In genomic region chr17:75896360-75897075, GRCh38 we compare ENCODE assay signal across 7 cellular contexts. TPM values are rescaled to one million over a fixed set of nuclear protein-coding genes. Genes with fewer than 3 reads are reported as not detected.
A peak's percentile ranks its signal among the peaks of the same experiment; 100 is the strongest.
DNase-seq lines count a peak whose midpoint lies in the region; ATAC-seq, FAIRE-seq and TF ChIP-seq lines count a peak whose summit lies in the region.

A gene with protein sequence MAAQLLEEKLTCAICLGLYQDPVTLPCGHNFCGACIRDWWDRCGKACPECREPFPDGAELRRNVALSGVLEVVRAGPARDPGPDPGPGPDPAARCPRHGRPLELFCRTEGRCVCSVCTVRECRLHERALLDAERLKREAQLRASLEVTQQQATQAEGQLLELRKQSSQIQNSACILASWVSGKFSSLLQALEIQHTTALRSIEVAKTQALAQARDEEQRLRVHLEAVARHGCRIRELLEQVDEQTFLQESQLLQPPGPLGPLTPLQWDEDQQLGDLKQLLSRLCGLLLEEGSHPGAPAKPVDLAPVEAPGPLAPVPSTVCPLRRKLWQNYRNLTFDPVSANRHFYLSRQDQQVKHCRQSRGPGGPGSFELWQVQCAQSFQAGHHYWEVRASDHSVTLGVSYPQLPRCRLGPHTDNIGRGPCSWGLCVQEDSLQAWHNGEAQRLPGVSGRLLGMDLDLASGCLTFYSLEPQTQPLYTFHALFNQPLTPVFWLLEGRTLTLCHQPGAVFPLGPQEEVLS (minus strand): TSS chr17:75896951. CDS start chr17:75896937, 14 bp downstream.

- ATAC-seq in HG02610 (IDR thresholded peaks at IDR 0.05; ENCODE audit: unreplicated experiment), result peak; percentile 52

- H3K27ac ChIP-seq in VCaP (peak within 1 kb of the TSS; percentile 96), breast epithelium (peak within 1 kb of the TSS; percentile 90 to 92), spleen (peak within 1 kb of the TSS; percentile 86 to 96 (median 92))

- peaks cover 0 to 3% (median 0%) of the 10 kb centered on the region in 3 donors for H3K36me3 Mint-ChIP-seq in immature natural killer cell

- FAIRE-seq in GM12891 (lab: Jason Lieb, UNC), result peak; percentile 93

- H3K27me3 ChIP-seq in breast epithelium (no peaks in the 10 kb centered on the region), spleen (replicated peaks in 1 of 7) (no peaks in the 10 kb centered on the region)

- peak within 1 kb of the TSS; percentile 72 to 83 (median 78) for H3K4me3 Mint-ChIP-seq in immature natural killer cell

- H3K36me3 ChIP-seq in breast epithelium (no peaks in the 10 kb centered on the region), spleen (peaks cover 0 to 56% (median 46%) of the 10 kb centered on the region in 6 donors)

- H3K27me3 Mint-ChIP-seq in immature natural killer cell (ENCODE audit: low read depth in 3 of 3), result peaks cover 0 to 4% (median 4%) of the 10 kb centered on the region in 3 donors

- intact Hi-C loops in breast epithelium (cut with DNase I; ENCODE audit: low total_unique reads), result no loop called here
- intact Hi-C loops in spleen (cut with DNase I; ENCODE audit: low total_unique reads), result no loop called here

- peak; percentile 57; the same call in 1 of the 2 replicates for TF ChIP-seq POLR2A in GM12891 (IDR thresholded peaks at IDR 0.05; ENCODE audit: low read depth, low read length)
- no peak for TF ChIP-seq POLR2A in breast epithelium (IDR thresholded peaks at IDR 0.05)
- TF ChIP-seq POLR2A in spleen (IDR thresholded peaks at IDR 0.05), result peak in 1 of 3 donors; percentile 77

- H3K4me3 ChIP-seq in breast epithelium, result peak within 1 kb of the TSS; percentile 66 to 84 (median 80)
- H3K4me3 ChIP-seq in spleen, result peak within 1 kb of the TSS; percentile 66 to 99 (median 89)

- H3K9me3 ChIP-seq in breast epithelium (no peaks in the 10 kb centered on the region), spleen (no peaks in the 10 kb centered on the region)

- H3K9me3 Mint-ChIP-seq in immature natural killer cell, result no peaks in the 10 kb centered on the region

- H3K4me1 ChIP-seq in breast epithelium, result peaks cover 0 to 16% of the 10 kb centered on the region in 2 donors
- H3K4me1 ChIP-seq in spleen, result peaks cover 14 to 59% (median 35%) of the 10 kb centered on the region in 6 donors

- H3K27ac Mint-ChIP-seq in immature natural killer cell, result peak within 1 kb of the TSS; percentile 78 to 88 (median 82)

- TF ChIP-seq CTCF in VCaP (conservative IDR thresholded peaks at IDR 0.05) (peak; percentile 57), breast epithelium (IDR thresholded peaks at IDR 0.05) (peak in 1 of 3 donors; percentile 40), spleen (IDR thresholded peaks at IDR 0.05 in 8 of 11, conservative IDR thresholded peaks at IDR 0.05 in 3 of 11) (peak in 5 of 11 experiments; percentile 34 to 58 (median 53))

- peak; percentile 94 for DNase-seq in GM12891 (ENCODE audit: insufficient read length, low spot score)
- peak; percentile 82 for DNase-seq in NCI-H146 (lab: John Stamatoyannopoulos, UW)
- peak; percentile 70 to 81 for DNase-seq in breast epithelium (ENCODE audit: low spot score in 2 of 2)
- DNase-seq in immature natural killer cell, result peak; percentile 74 to 79 (median 78)
- DNase-seq in spleen, result peak; percentile 97

- peaks cover 23 to 26% of the 10 kb centered on the region in 2 donors for H3K4me1 Mint-ChIP-seq in immature natural killer cell

- WGBS in spleen, 5 donors, result 0 to 1% (median 1%) methylated on average over 14 to 95 of the region's 95 CpGs

TF ChIP-seq in GM12891, 5 proteins besides CTCF, POLR2A, EP300 and RAD21:
- TF ChIP-seq POLR2AphosphoS5 (IDR thresholded peaks at IDR 0.05; ENCODE audit: low read depth, low read length), result peak; percentile 74; the same call in 1 of the 2 replicates
- TF ChIP-seq TAF1 (IDR thresholded peaks at IDR 0.05; ENCODE audit: low read depth, low read length), result peak; percentile 65
- no peak for TF ChIP-seq SPI1 (IDR thresholded peaks at IDR 0.05; ENCODE audit: low read depth, low read length)

RNA-seq across cellular contexts. Expression of the gene that starts here (rescaled TPM):
- polyA plus RNA-seq in GM12891 (2012; ENCODE audit: low read depth, missing spikeins), result 7.0 TPM
- total RNA-seq in breast epithelium (10 to 100 TPM; 16.7 to 28.8 (median 23.3) TPM), spleen (10 to 100 TPM; 20.0 to 26.5 (median 23.5) TPM)
- polyA plus RNA-seq in immature natural killer cell (10 to 100 TPM in 2 of 3 donors, 1 to 10 TPM in 1; 5.4 to 27.1 (median 18.7) TPM), spleen (10 to 100 TPM in 2 of 3 donors, 1 to 10 TPM in 1; 9.0 to 28.2 (median 11.6) TPM)

Comparison
In these comparisons a context has a peak if more than half of its experiments do, and no peak if none do; other contexts are left out.
1. Peak in every context shown above with its lines: DNase-seq, ATAC-seq, H3K4me3 ChIP-seq and H3K27ac ChIP-seq.